17 cellular contexts compared by ENCODE assay signal in the genomic region with DNA sequence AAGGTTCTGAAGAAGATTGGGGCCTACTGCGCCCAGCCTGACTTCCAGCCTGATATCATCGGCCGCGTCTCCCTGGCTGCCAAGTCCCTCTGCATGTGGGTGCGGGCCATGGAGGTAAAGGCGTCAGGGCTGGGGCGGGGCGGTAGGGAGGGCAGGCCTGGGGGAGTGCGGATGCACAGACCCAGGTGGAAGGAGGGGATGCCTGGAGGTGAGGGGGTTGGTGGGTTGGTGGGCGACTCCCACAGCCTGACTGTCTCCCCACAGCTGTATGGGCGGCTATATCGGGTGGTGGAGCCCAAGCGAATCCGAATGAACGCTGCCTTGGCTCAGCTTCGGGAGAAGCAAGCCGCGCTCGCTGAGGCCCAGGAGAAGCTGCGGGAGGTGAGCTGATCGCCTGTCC. TPM values are rescaled to one million over a fixed set of nuclear protein-coding genes. Genes with fewer than 3 reads are reported as not detected.
DNase-seq lines count a peak whose midpoint lies in the region; ATAC-seq, FAIRE-seq and TF ChIP-seq lines count a peak whose summit lies in the region.
"Had no signal": no experiment of that assay in that cellular context is flagged by ENCODE, and none has a peak within 500 bp of the region (broad histone marks: within the 10 kb centered on the region; RNA-seq: fewer than 3 reads in every experiment).

No MANE protein-coding gene starts in this region.

- H3K4me1 ChIP-seq in endodermal cell (ENCODE audit: control insufficient read depth, insufficient read depth, low read length) (no peaks in the 10 kb centered on the region), parathyroid adenoma (peaks cover 17% of the 10 kb centered on the region)

- H3K4me2 ChIP-seq in parathyroid adenoma (ENCODE audit: low read length), result peak overlapping the region; percentile 53
- H3K4me2 ChIP-seq: GM23338 had no signal

- no peaks in the 10 kb centered on the region for H3K9me3 Mint-ChIP-seq in endodermal cell
- H3K9me3 Mint-ChIP-seq: CD14-positive monocyte; CD8-positive, alpha-beta T cell; GM23338; H9 had no signal

- no peak overlapping the region for H3K4me3 Mint-ChIP-seq in endodermal cell
- H3K4me3 Mint-ChIP-seq: CD14-positive monocyte; CD8-positive, alpha-beta T cell; GM23338; H9 had no signal

- H3K4me1 Mint-ChIP-seq in endodermal cell, result peaks cover 9% of the 10 kb centered on the region
- H3K4me1 Mint-ChIP-seq: GM23338 had no signal

- peak overlapping the region; percentile 85 for H2AFZ ChIP-seq in parathyroid adenoma
- H2AFZ ChIP-seq: GM23338 had no signal

- peak; percentile 52 for FAIRE-seq in HTR-8/SVneo (lab: Jason Lieb, UNC)
- FAIRE-seq: D721Med, G401.6, GM12892 had no signal

- 90 to 97% methylated on average over 12 to 21 of the region's 21 CpGs for WGBS in endodermal cell (ENCODE audit: insufficient coverage in 1 of 2, insufficient read length in 1 of 2), 2 experiments

- no peaks in the 10 kb centered on the region for H3K79me2 ChIP-seq in parathyroid adenoma

- no peak overlapping the region for H3K27ac Mint-ChIP-seq in endodermal cell
- H3K27ac Mint-ChIP-seq: CD8-positive, alpha-beta T cell; GM23338; H9 had no signal

- H3K9ac ChIP-seq in endodermal cell (ENCODE audit: extremely low read depth, low read length, poor library complexity, severe bottlenecking), result no peak overlapping the region
- peak overlapping the region; percentile 41 for H3K9ac ChIP-seq in parathyroid adenoma

- no peak for DNase-seq in HTR-8/SVneo (ENCODE audit: insufficient read length, low spot score)
- peak; percentile 43 for DNase-seq in endodermal cell
- DNase-seq in NOMO-1 treated with dmso at 0.1 percent for 144 hours (lab: John Stamatoyannopoulos, UW; ENCODE audit: unreplicated experiment), result no peak
- DNase-seq in NCI-H2171 (lab: John Stamatoyannopoulos, UW), result no peak
- DNase-seq: CD8-positive, alpha-beta T cell; COR-L47; DMS153; DMS79 treated with DMSO at 0.1 percent for 48 hours; EL; H9 had no signal

- H3K9me3 ChIP-seq in endodermal cell (ENCODE audit: control insufficient read depth, low read length) (no peaks in the 10 kb centered on the region), parathyroid adenoma (ENCODE audit: control insufficient read depth, low read length) (no peaks in the 10 kb centered on the region)

- H3K27me3 Mint-ChIP-seq in endodermal cell (ENCODE audit: insufficient read depth), result peaks cover 18% of the 10 kb centered on the region

- H3K27me3 ChIP-seq in endodermal cell (ENCODE audit: control insufficient read depth, insufficient read depth, low read length, poor library complexity, severe bottlenecking) (no peaks in the 10 kb centered on the region), parathyroid adenoma (ENCODE audit: control insufficient read depth, insufficient read depth, low read length) (no peaks in the 10 kb centered on the region)

- no peaks in the 10 kb centered on the region for H3K36me3 Mint-ChIP-seq in endodermal cell (ENCODE audit: low read depth)
- H3K36me3 Mint-ChIP-seq: CD14-positive monocyte; CD8-positive, alpha-beta T cell had no signal

- ATAC-seq in GM19035 (IDR thresholded peaks at IDR 0.05; ENCODE audit: unreplicated experiment), result no peak
- ATAC-seq: CD8-positive, alpha-beta T cell; GM23338 had no signal

- TF ChIP-seq CTCF in endodermal cell (conservative IDR thresholded peaks at IDR 0.05) (no peak), parathyroid adenoma (IDR thresholded peaks at IDR 0.05) (no peak)

- H3K27ac ChIP-seq in endodermal cell (ENCODE audit: low read depth, low read length) (no peak overlapping the region), parathyroid adenoma (peak overlapping the region; percentile 95)

- no peak overlapping the region for H3K4me3 ChIP-seq in endodermal cell (ENCODE audit: low read length)
- peak overlapping the region; percentile 6 for H3K4me3 ChIP-seq in parathyroid adenoma (ENCODE audit: low read depth, low read length)
- H3K4me3 ChIP-seq: GM23338 had no signal

- H3K36me3 ChIP-seq in endodermal cell (ENCODE audit: control insufficient read depth, insufficient read depth, low read length), result no peaks in the 10 kb centered on the region
- no peaks in the 10 kb centered on the region for H3K36me3 ChIP-seq in parathyroid adenoma (ENCODE audit: control insufficient read depth, insufficient read depth, low read length)

RNA-seq across cellular contexts. Expression of gene KDM6B, which starts 26.8 kb away (rescaled TPM):
- total RNA-seq in endodermal cell, result 10 to 100 TPM; 53.3 to 60.3 TPM
- polyA plus RNA-seq in endodermal cell (2013, experiment 1 of 2), result 44.5 TPM
- polyA plus RNA-seq in endodermal cell (2013, experiment 2 of 2), result 40.5 TPM

RNA-seq across cellular contexts. Expression of gene TMEM88, which starts 47.7 kb away (rescaled TPM):
- total RNA-seq in endodermal cell, result 10 to 100 TPM; 16.8 to 26.8 TPM
- 24.6 TPM for polyA plus RNA-seq in endodermal cell (2013, experiment 1 of 2)
- polyA plus RNA-seq in endodermal cell (2013, experiment 2 of 2), result 22.9 TPM
- polyA plus RNA-seq: CD14-positive monocyte had no signal

RNA-seq across cellular contexts. Expression of gene NAA38, which starts 50.2 kb away (rescaled TPM):
- total RNA-seq in endodermal cell, result 10 to 100 TPM; 38.9 to 44.8 TPM
- 65.6 TPM for polyA plus RNA-seq in endodermal cell (2013, experiment 1 of 2)
- 58.9 TPM for polyA plus RNA-seq in endodermal cell (2013, experiment 2 of 2)

RNA-seq across cellular contexts. Expression of gene CYB5D1, which starts 50.6 kb away (rescaled TPM):
- 10 to 100 TPM; 10.6 to 12.9 TPM for total RNA-seq in endodermal cell
- polyA plus RNA-seq in endodermal cell (2013, experiment 1 of 2), result 10.5 TPM
- polyA plus RNA-seq in endodermal cell (2013, experiment 2 of 2), result 8.3 TPM
